In the genomic region with DNA sequence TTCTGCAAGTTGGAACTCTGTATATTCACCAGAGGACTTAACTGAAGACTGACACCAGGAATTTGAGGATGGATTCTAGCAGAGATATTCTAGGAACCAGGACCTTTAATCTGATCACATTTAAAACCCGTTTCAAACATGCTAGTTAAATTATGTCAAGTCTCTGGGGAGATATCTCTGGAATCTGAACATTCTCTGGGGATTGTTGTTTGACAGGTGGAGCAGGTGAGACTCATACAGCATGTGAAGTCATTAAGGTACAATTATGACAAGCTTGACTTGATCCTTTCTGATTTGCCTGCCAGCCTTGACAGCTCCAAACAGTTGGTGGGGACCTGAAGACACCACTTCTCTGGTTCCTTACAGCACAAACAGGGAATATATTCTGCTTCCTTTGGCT, we compare ENCODE assay signal across 30 cellular contexts.
"Had no signal": no experiment of that assay in that cellular context is flagged by ENCODE, and none has a peak within 500 bp of the region (broad histone marks: within the 10 kb centered on the region; RNA-seq: fewer than 3 reads in every experiment).

No MANE protein-coding gene starts in this region.

- H3K27ac ChIP-seq: colonic mucosa, esophagus squamous epithelium, heart right ventricle, left lung, neural progenitor cell, parathyroid adenoma, prostate gland, sigmoid colon, stomach, testis, tibial artery, upper lobe of right lung, uterus had no signal

- H3K36me3 ChIP-seq: colonic mucosa, esophagus squamous epithelium, heart right ventricle, left lung, neural progenitor cell, prostate gland, sigmoid colon, stomach, tibial artery, upper lobe of right lung, uterus had no signal

- H3K4me3 Mint-ChIP-seq: dendritic cell treated with granulocyte-macrophage colony-stimulating factor and Interleukin-4, amounts not matched to agents 40 ng/mL and 50 ng/mL, for 4 days; endodermal cell; mesothelial cell of epicardium; naive B cell; natural killer cell treated with Interleukin-12 subunit alpha and Interleukin-12 subunit beta and Interleukin-15 and Interleukin-18, amount 100 ng/mL, for 72 hours; neural progenitor cell; stimulated activated effector memory CD8-positive, alpha-beta T cell treated with anti-CD3 and anti-CD28 coated beads, Interleukin-12 subunit alpha, Interleukin-12 subunit beta, amount 100 ng/mL, for 72 hours had no signal

- H3K27ac Mint-ChIP-seq: dendritic cell treated with granulocyte-macrophage colony-stimulating factor and Interleukin-4, amounts not matched to agents 40 ng/mL and 50 ng/mL, for 4 days; endodermal cell; mesothelial cell of epicardium; naive B cell; natural killer cell treated with Interleukin-12 subunit alpha and Interleukin-12 subunit beta and Interleukin-15 and Interleukin-18, amount 100 ng/mL, for 72 hours; neural progenitor cell; stimulated activated effector memory CD8-positive, alpha-beta T cell treated with anti-CD3 and anti-CD28 coated beads, Interleukin-12 subunit alpha, Interleukin-12 subunit beta, amount 100 ng/mL, for 72 hours had no signal

- H3K27me3 ChIP-seq: colonic mucosa, esophagus squamous epithelium, heart right ventricle, left lung, neural progenitor cell, sigmoid colon, stomach, testis, tibial artery, upper lobe of right lung, uterus had no signal

- ATAC-seq: heart right ventricle; left cardiac atrium; left lung; mucosa of descending colon; natural killer cell treated with Interleukin-12 subunit alpha and Interleukin-12 subunit beta and Interleukin-15 and Interleukin-18, amount 100 ng/mL, for 72 hours; right cardiac atrium; stimulated activated effector memory CD8-positive, alpha-beta T cell treated with anti-CD3 and anti-CD28 coated beads, Interleukin-12 subunit alpha, Interleukin-12 subunit beta, amount 100 ng/mL, for 72 hours; upper lobe of right lung had no signal

- H3K4me3 ChIP-seq: colonic mucosa, esophagus squamous epithelium, heart right ventricle, left lung, mucosa of descending colon, neural progenitor cell, prostate gland, sigmoid colon, stomach, testis, tibial artery, upper lobe of right lung, uterus had no signal

- H3K36me3 Mint-ChIP-seq: naive B cell; natural killer cell treated with Interleukin-12 subunit alpha and Interleukin-12 subunit beta and Interleukin-15 and Interleukin-18, amount 100 ng/mL, for 72 hours; stimulated activated effector memory CD8-positive, alpha-beta T cell treated with anti-CD3 and anti-CD28 coated beads, Interleukin-12 subunit alpha, Interleukin-12 subunit beta, amount 100 ng/mL, for 72 hours had no signal

- H3K27me3 Mint-ChIP-seq: dendritic cell treated with granulocyte-macrophage colony-stimulating factor and Interleukin-4, amounts not matched to agents 40 ng/mL and 50 ng/mL, for 4 days; naive B cell; natural killer cell treated with Interleukin-12 subunit alpha and Interleukin-12 subunit beta and Interleukin-15 and Interleukin-18, amount 100 ng/mL, for 72 hours had no signal

- H3K4me1 Mint-ChIP-seq: naive B cell; stimulated activated effector memory CD8-positive, alpha-beta T cell treated with anti-CD3 and anti-CD28 coated beads, Interleukin-12 subunit alpha, Interleukin-12 subunit beta, amount 100 ng/mL, for 72 hours had no signal

- H3K4me1 ChIP-seq: colonic mucosa, heart right ventricle, left lung, parathyroid adenoma, prostate gland, testis, upper lobe of right lung, uterus had no signal

- H3K9me3 Mint-ChIP-seq: dendritic cell treated with granulocyte-macrophage colony-stimulating factor and Interleukin-4, amounts not matched to agents 40 ng/mL and 50 ng/mL, for 4 days had no signal

- H3K9me3 ChIP-seq: colonic mucosa, esophagus squamous epithelium, mucosa of descending colon, prostate gland, testis, upper lobe of right lung, uterus had no signal

- DNase-seq: colonic mucosa; effector CD8-positive, alpha-beta T cell; endodermal cell; esophagus squamous epithelium; foreskin melanocyte; glutamatergic neuron; heart right ventricle; hippocampal formation; left cardiac atrium; left lung; mesenchymal stem cell; mucosa of descending colon; naive B cell; right cardiac atrium; sigmoid colon; stimulated activated CD4-positive, alpha-beta T cell treated with anti-CD3 and anti-CD28 coated beads, Interleukin-2, amount 100 ng/mL, for 24 hours; stimulated activated CD4-positive, alpha-beta T cell treated with anti-CD3 and anti-CD28 coated beads, Interleukin-4, amount 100 ng/mL, for 24 hours; stimulated activated naive CD4-positive, alpha-beta T cell treated with Interleukin-2 at 50 U/mL for 16 hours; stomach; testis; tibial artery; upper lobe of right lung; uterus had no signal
